ENCODE assay signal across 8 cellular contexts in the genomic region with DNA sequence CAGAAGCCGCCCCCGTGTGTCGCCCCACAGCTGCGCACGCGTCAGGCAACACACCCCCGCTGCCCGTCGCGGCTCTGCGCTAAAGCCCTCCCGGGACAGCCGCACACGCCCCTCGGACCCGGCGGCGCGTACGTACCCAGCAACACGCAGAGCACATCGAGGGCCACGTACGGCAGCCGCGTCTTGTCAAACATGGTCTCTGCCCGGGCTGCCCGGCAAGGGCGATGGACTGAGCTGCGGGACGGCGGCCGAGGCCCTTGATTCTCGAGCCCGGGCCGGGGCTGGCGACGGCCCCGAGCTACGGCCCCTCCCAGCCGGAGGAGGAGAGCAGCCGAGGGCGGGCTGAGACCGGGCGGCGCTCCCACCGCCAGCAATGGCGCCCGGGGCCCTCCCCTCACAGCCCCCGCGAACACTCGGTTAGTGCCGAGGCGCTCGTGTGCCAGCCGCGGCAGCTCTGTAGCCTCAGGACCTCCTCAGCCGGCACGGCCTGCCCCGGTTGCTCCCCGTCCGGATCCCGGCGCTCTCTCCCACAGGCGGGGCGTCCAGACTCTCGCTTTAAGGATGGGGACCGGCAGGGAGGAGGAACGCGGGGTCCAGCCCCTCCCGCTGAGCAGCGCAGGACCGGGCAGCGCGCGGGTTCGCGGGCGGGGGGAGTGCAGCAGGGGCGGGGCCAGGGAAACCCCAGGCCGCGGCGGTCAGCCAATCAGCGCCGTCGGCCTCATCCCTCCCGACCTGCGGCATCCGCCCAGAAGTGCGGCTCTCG. TPM values are rescaled to one million over a fixed set of nuclear protein-coding genes. Genes with fewer than 3 reads are reported as not detected.
A peak's percentile ranks its signal among the peaks of the same experiment; 100 is the strongest.
DNase-seq lines count a peak whose midpoint lies in the region; ATAC-seq and TF ChIP-seq lines count a peak whose summit lies in the region.

Gene PLPP1, minus strand, starts transcription at position 529 of the 763 bp plus-strand sequence. Its CDS starts 335 bp downstream, at position 194.

- peak within 1 kb of the TSS; percentile 71 for H4K12ac ChIP-seq in trophoblast cell (ENCODE audit: low read depth, low read length)

- TF ChIP-seq RAD21 in HCT116 (IDR thresholded peaks at IDR 0.05; ENCODE audit: low read depth): no peak

- CTCF ChIA-PET in HCT116 (lab: Charles Lee): no interaction called here

- H3K4ac ChIP-seq in trophoblast cell (ENCODE audit: low read depth, low read length): peak within 1 kb of the TSS; percentile 94

- DNase-seq in HCT116 (ENCODE audit: low read depth, low spot score): peak; percentile 56
- peak; percentile 81 for DNase-seq in NB4 (ENCODE audit: low read depth)
- peak; percentile 78 for DNase-seq in SW480 (ENCODE audit: low spot score)
- peak; percentile 87 for DNase-seq in activated naive CD8-positive, alpha-beta T cell treated with anti-CD3 and anti-CD28 coated beads, Interleukin-2, amount 50 U/mL, for 24 hours
- peak; percentile 94 for DNase-seq in Right ventricle myocardium superior
- DNase-seq in trophoblast cell: peak; percentile 69 to 84
- DNase-seq in tibial nerve (ENCODE audit: low spot score in 2 of 2): peak; percentile 79 to 85

- no peaks in the 10 kb centered on the region for H3K27me3 ChIP-seq in HCT116 (ENCODE audit: insufficient read depth, low read length)
- no peaks in the 10 kb centered on the region for H3K27me3 ChIP-seq in trophoblast cell (ENCODE audit: insufficient read depth, low read length)
- no peaks in the 10 kb centered on the region for H3K27me3 ChIP-seq in tibial nerve

- H3K9me3 ChIP-seq in HCT116 (ENCODE audit: control insufficient read depth in 1 of 2, insufficient read depth in 1 of 2, low read depth in 1 of 2, low read length in 2 of 2) (no peaks in the 10 kb centered on the region), trophoblast cell (ENCODE audit: insufficient read depth, low read depth, low read length) (peaks cover 5% of the 10 kb centered on the region), tibial nerve (no peaks in the 10 kb centered on the region)

- POLR2A ChIA-PET in HCT116 (lab: Charles Lee): no interaction called here

- H4K20me1 ChIP-seq in HCT116 (ENCODE audit: insufficient read depth): no peaks in the 10 kb centered on the region

- TF ChIP-seq EP300 in tibial nerve (IDR thresholded peaks at IDR 0.05): peak in 1 of 2 donors; percentile 99

- peak within 1 kb of the TSS; percentile 58 for H2BK12ac ChIP-seq in trophoblast cell (ENCODE audit: low read length)

- H3K4me1 ChIP-seq in HCT116 (ENCODE audit: control insufficient read depth in 1 of 2, insufficient read depth in 2 of 2, low read length in 2 of 2) (peaks cover 10 to 19% of the 10 kb centered on the region in 2 experiments), trophoblast cell (ENCODE audit: control insufficient read depth in 1 of 2, insufficient read depth in 2 of 2, low read length in 2 of 2) (peaks cover 4 to 11% of the 10 kb centered on the region in 2 experiments), tibial nerve (peaks cover 0 to 41% (median 6%) of the 10 kb centered on the region in 4 donors)

- H3K4me3 Mint-ChIP-seq in activated naive CD8-positive, alpha-beta T cell treated with anti-CD3 and anti-CD28 coated beads, Interleukin-2, amount 50 U/mL, for 24 hours: peak within 1 kb of the TSS; percentile 92

- H3K27me3 Mint-ChIP-seq in activated naive CD8-positive, alpha-beta T cell treated with anti-CD3 and anti-CD28 coated beads, Interleukin-2, amount 50 U/mL, for 24 hours: no peaks in the 10 kb centered on the region

- ATAC-seq in HCT116: peak; percentile 87
- ATAC-seq in activated naive CD8-positive, alpha-beta T cell treated with anti-CD3 and anti-CD28 coated beads, Interleukin-2, amount 50 U/mL, for 24 hours: peak; percentile 85
- ATAC-seq in Right ventricle myocardium superior (ENCODE audit: poor library complexity): peak; percentile 95

- H3K23ac ChIP-seq in trophoblast cell (ENCODE audit: low read length): no peak within 1 kb of the TSS

- peak within 1 kb of the TSS; percentile 91 for H2BK120ac ChIP-seq in trophoblast cell (ENCODE audit: insufficient read depth, low read length, poor library complexity)

- peak within 1 kb of the TSS; percentile 97 for H3K4me2 ChIP-seq in HCT116 (ENCODE audit: low read length)
- peak within 1 kb of the TSS; percentile 97 for H3K4me2 ChIP-seq in trophoblast cell (ENCODE audit: low read length)

- intact Hi-C loops in HCT116 (cut with micrococcal nuclease) (no loop called here), Right ventricle myocardium superior (cut with DNase I) (loop anchor here (5.0 to 10.0 kb wide), 3 partner anchors 43 to 150 kb away; no protein-coding TSS in a partner anchor)

- H2BK5ac ChIP-seq in trophoblast cell (ENCODE audit: low read depth, low read length, poor library complexity): peak within 1 kb of the TSS; percentile 81

- H3K36me3 ChIP-seq in HCT116 (ENCODE audit: control insufficient read depth in 1 of 2, insufficient read depth in 2 of 2, low read length in 2 of 2): no peaks in the 10 kb centered on the region
- H3K36me3 ChIP-seq in trophoblast cell (ENCODE audit: control insufficient read depth in 1 of 2, insufficient read depth in 2 of 2, low read length in 2 of 2): peaks cover 0 to 3% of the 10 kb centered on the region in 2 experiments
- peaks cover 0 to 7% (median 0%) of the 10 kb centered on the region in 3 donors for H3K36me3 ChIP-seq in tibial nerve

- TF ChIP-seq CTCF in HCT116 (IDR thresholded peaks at IDR 0.05 in 2 of 3, conservative IDR thresholded peaks at IDR 0.05 in 1 of 3; ENCODE audit: borderline replicate concordance in 1 of 3, insufficient read depth in 1 of 3, low read depth in 2 of 3, low read length in 2 of 3) (no peak), NB4 (IDR thresholded peaks at IDR 0.05; ENCODE audit: low read depth, low read length) (no peak), tibial nerve (IDR thresholded peaks at IDR 0.05) (peak in 2 of 5 experiments; percentile 16 to 38)

- H3K14ac ChIP-seq in trophoblast cell (ENCODE audit: low read length): peak within 1 kb of the TSS; percentile 98

- H2AK5ac ChIP-seq in trophoblast cell (ENCODE audit: low read length): peak within 1 kb of the TSS; percentile 76

- peak within 1 kb of the TSS; percentile 86 for H2AFZ ChIP-seq in HCT116 (ENCODE audit: low read depth, low read length, poor library complexity, severe bottlenecking)
- peak within 1 kb of the TSS; percentile 78 for H2AFZ ChIP-seq in trophoblast cell (ENCODE audit: insufficient read depth, low read length, poor library complexity)

- peak within 1 kb of the TSS; percentile 85 for H4K8ac ChIP-seq in trophoblast cell (ENCODE audit: low read depth, low read length)

- RAD21 ChIA-PET in HCT116 (lab: Charles Lee; ENCODE audit: low non-redundant PET in 1 of 2, low total read pairs in 2 of 2, uncharacterized antibody in 2 of 2, unreplicated experiment in 2 of 2): no interaction called here

- peak within 1 kb of the TSS; percentile 95 for H3K18ac ChIP-seq in trophoblast cell (ENCODE audit: low read length)

- H3K79me2 ChIP-seq in HCT116 (ENCODE audit: insufficient read depth, low read length) (peaks cover 3% of the 10 kb centered on the region; the same call in 1 of the 2 replicates), trophoblast cell (ENCODE audit: control insufficient read depth, insufficient read depth, low read length, poor library complexity) (peaks cover 22% of the 10 kb centered on the region)

- no TSS peak for BruUV-seq in HCT116 (replicated peaks; lab: Mats Ljungman, UMichigan)

- WGBS in trophoblast cell (ENCODE audit: extremely low coverage, insufficient coverage, insufficient read length): no CpG with 5 or more reads among the region's 91 CpGs
- WGBS in tibial nerve, 2 donors: 2% methylated on average over 39 to 40 of the region's 91 CpGs

- H4K91ac ChIP-seq in trophoblast cell (ENCODE audit: low read depth, low read length): peak within 1 kb of the TSS; percentile 85

- peaks cover 14% of the 10 kb centered on the region for H3K79me1 ChIP-seq in trophoblast cell (ENCODE audit: low read length)

- H3K27ac Mint-ChIP-seq in activated naive CD8-positive, alpha-beta T cell treated with anti-CD3 and anti-CD28 coated beads, Interleukin-2, amount 50 U/mL, for 24 hours: peak within 1 kb of the TSS; percentile 91

- H3K9ac ChIP-seq in HCT116 (ENCODE audit: low read length) (peak within 1 kb of the TSS; percentile 70), trophoblast cell (ENCODE audit: low read length) (peak within 1 kb of the TSS; percentile 95)

- peaks cover 9% of the 10 kb centered on the region for H3K36me3 Mint-ChIP-seq in activated naive CD8-positive, alpha-beta T cell treated with anti-CD3 and anti-CD28 coated beads, Interleukin-2, amount 50 U/mL, for 24 hours (ENCODE audit: low read depth)

- no peaks in the 10 kb centered on the region for H3K9me3 Mint-ChIP-seq in activated naive CD8-positive, alpha-beta T cell treated with anti-CD3 and anti-CD28 coated beads, Interleukin-2, amount 50 U/mL, for 24 hours

- TF ChIP-seq POLR2A in HCT116 (IDR thresholded peaks at IDR 0.05; ENCODE audit: borderline replicate concordance, extremely low read depth, insufficient read depth, insufficient read length) (peak; percentile 35), NB4 (IDR thresholded peaks at IDR 0.05; ENCODE audit: extremely low read depth, insufficient read length) (no peak), tibial nerve (IDR thresholded peaks at IDR 0.05) (peak in 1 of 2 donors; percentile 96)

- H3K4me3 ChIP-seq in GM08714 (ENCODE audit: low read length) (peak within 1 kb of the TSS; percentile 74), HCT116 (replicated peaks in 1 of 2; ENCODE audit: low read depth in 1 of 2, low read length in 2 of 2) (peak within 1 kb of the TSS; percentile 60 to 78), NB4 (ENCODE audit: low read depth, low read length) (peak within 1 kb of the TSS; percentile 56), trophoblast cell (ENCODE audit: low read depth, low read length) (peak within 1 kb of the TSS; percentile 98), tibial nerve (peak within 1 kb of the TSS; percentile 77 to 93 (median 90))

- no peaks in the 10 kb centered on the region for H3K9me2 ChIP-seq in HCT116 (ENCODE audit: insufficient read depth)

- H3K27ac ChIP-seq in HCT116 (ENCODE audit: low read depth, low read length) (peak within 1 kb of the TSS; percentile 82), trophoblast cell (ENCODE audit: low read depth, low read length) (peak within 1 kb of the TSS; percentile 89), tibial nerve (peak within 1 kb of the TSS; percentile 96 to 99 (median 98))

- H3K4me1 Mint-ChIP-seq in activated naive CD8-positive, alpha-beta T cell treated with anti-CD3 and anti-CD28 coated beads, Interleukin-2, amount 50 U/mL, for 24 hours: peaks cover 40% of the 10 kb centered on the region

TF ChIP-seq in HCT116, 20 proteins besides CTCF, POLR2A, EP300 and RAD21 (continues in another document):
- TF ChIP-seq SP1 (IDR thresholded peaks at IDR 0.05; ENCODE audit: low read depth) (peak; percentile 56; the same call in 1 of the 2 replicates), JUND (IDR thresholded peaks at IDR 0.05) (no peak), EGR1 (IDR thresholded peaks at IDR 0.05; ENCODE audit: low read depth) (peak; percentile 69), CBX3 (IDR thresholded peaks at IDR 0.05; ENCODE audit: low read depth) (no peak; the same call in 1 of the 2 replicates), ZFX (IDR thresholded peaks at IDR 0.05) (peak; percentile 59)

RNA-seq across cellular contexts. Expression of gene PLPP1, which starts in this region (rescaled TPM):
- total RNA-seq in HCT116 (2021; ENCODE audit: unreplicated experiment): 10.5 TPM
- polyA plus RNA-seq in HCT116 (2012): 8.6 and 10.8 TPM in 2 replicates
- total RNA-seq in Right ventricle myocardium superior: 75.9 TPM
- 87.5 and 92.7 TPM in 2 replicates for polyA plus RNA-seq in trophoblast cell (2013)
- total RNA-seq in tibial nerve: 100 to 1,000 TPM; 380 to 568 (median 427) TPM

Comparison
In these comparisons a context has a peak if more than half of its experiments do, and no peak if none do; other contexts are left out.
1. Peak in every context shown above with its lines: DNase-seq, ATAC-seq, H3K4me3 ChIP-seq and H3K27ac ChIP-seq.